Comparison of ENCODE assay signal across 37 cellular contexts in genomic region chr2:42723465-42723864, GRCh38. TPM values are rescaled to one million over a fixed set of nuclear protein-coding genes. Genes with fewer than 3 reads are reported as not detected.
"Had no signal": no experiment of that assay in that cellular context is flagged by ENCODE, and none has a peak within 500 bp of the region (broad histone marks: within the 10 kb centered on the region; RNA-seq: fewer than 3 reads in every experiment).

No MANE protein-coding gene starts in this region.

- H3K27me3 ChIP-seq: brain microvascular endothelial cell, MG63 had no signal

- H3K4me3 ChIP-seq: MG63, PC-9 had no signal

- H3K36me3 ChIP-seq: brain microvascular endothelial cell, MG63 had no signal

- H3K27ac Mint-ChIP-seq: activated B cell treated with CpG ODN at 0.5 μM for 24 hours; activated CD4-positive, alpha-beta memory T cell treated with anti-CD3 and anti-CD28 coated beads for 36 hours; activated naive CD4-positive, alpha-beta T cell treated with anti-CD3 and anti-CD28 coated beads, Interleukin-2, amount 50 U/mL, for 72 hours; activated naive CD8-positive, alpha-beta T cell treated with anti-CD3 and anti-CD28 coated beads, Interleukin-2, amount 50 U/mL, for 24 hours; activated T-helper 1 cell treated with anti-CD3 and anti-CD28 coated beads, Interleukin-12 subunit alpha, Interleukin-12 subunit beta, Interleukin-2, Interleukin-4 antibody, amounts not matched to agents 30 ng/mL and 10 ng/mL and 1 ng/mL, durations not matched to agents 14 hours and 24 hours and 36 hours had no signal

- H2AFZ ChIP-seq: PC-9 had no signal

- FAIRE-seq: RCC 7860 had no signal

- H3K9me3 Mint-ChIP-seq: activated B cell treated with CpG ODN at 0.5 μM for 24 hours; activated CD4-positive, alpha-beta memory T cell treated with anti-CD3 and anti-CD28 coated beads for 36 hours; activated naive CD4-positive, alpha-beta T cell treated with anti-CD3 and anti-CD28 coated beads for 36 hours; activated naive CD4-positive, alpha-beta T cell treated with anti-CD3 and anti-CD28 coated beads, Interleukin-2, amount 50 U/mL, for 72 hours; activated naive CD8-positive, alpha-beta T cell treated with anti-CD3 and anti-CD28 coated beads, Interleukin-2, amount 50 U/mL, for 24 hours; activated T-helper 1 cell treated with anti-CD3 and anti-CD28 coated beads, Interleukin-12 subunit alpha, Interleukin-12 subunit beta, Interleukin-2, Interleukin-4 antibody, amounts not matched to agents 30 ng/mL and 10 ng/mL and 1 ng/mL, durations not matched to agents 14 hours and 24 hours and 36 hours had no signal

- H3K4me2 ChIP-seq: PC-9 had no signal

- H3K4me3 Mint-ChIP-seq: activated B cell treated with CpG ODN at 0.5 μM for 24 hours; activated CD4-positive, alpha-beta memory T cell treated with anti-CD3 and anti-CD28 coated beads for 36 hours; activated naive CD4-positive, alpha-beta T cell treated with anti-CD3 and anti-CD28 coated beads for 36 hours; activated naive CD8-positive, alpha-beta T cell treated with anti-CD3 and anti-CD28 coated beads, Interleukin-2, amount 50 U/mL, for 24 hours; activated T-cell treated with anti-CD3 and anti-CD28 coated beads, Interleukin-2, amount 50 U/mL, for 4 hours; activated T-helper 1 cell treated with anti-CD3 and anti-CD28 coated beads, Interleukin-12 subunit alpha, Interleukin-12 subunit beta, Interleukin-2, Interleukin-4 antibody, amounts not matched to agents 30 ng/mL and 10 ng/mL and 1 ng/mL, durations not matched to agents 14 hours and 24 hours and 36 hours had no signal

- DNase-seq: activated B cell treated with CpG ODN at 0.5 μM for 24 hours; activated CD4-positive, alpha-beta memory T cell treated with anti-CD3 and anti-CD28 coated beads for 36 hours; activated CD4-positive, alpha-beta T cell treated with anti-CD3 and anti-CD28 coated beads for 4 hours; activated CD4-positive, alpha-beta T cell treated with anti-CD3 and anti-CD28 coated beads, Interleukin-2, amount 50 U/mL, for 1 hour; activated CD4-positive, CD25-positive, alpha-beta regulatory T cell treated with anti-CD3 and anti-CD28 coated beads, Interleukin-2, amount 50 U/mL, for 72 hours; activated CD8-positive, alpha-beta memory T cell treated with anti-CD3 and anti-CD28 coated beads, Interleukin-2, amount 50 U/mL, for 4 hours; activated gamma-delta T cell treated with Interleukin-2 at 50 U/mL for 16 hours; activated naive CD4-positive, alpha-beta T cell treated with anti-CD3 and anti-CD28 coated beads for 36 hours; activated naive CD8-positive, alpha-beta T cell treated with anti-CD3 and anti-CD28 coated beads, Interleukin-2, amount 50 U/mL, for 24 hours; activated T-cell treated with anti-CD3 and anti-CD28 coated beads for 4 hours; activated T-cell treated with anti-CD3 and anti-CD28 coated beads, Interleukin-2, amount 50 U/mL, for 4 hours; anterior cingulate cortex; Kasumi-1; KG1; MG63; NCI-H1048; NCI-H1436 treated with DMSO at 0.1 percent for 48 hours; NCI-H187; NCI-H2029 treated with DMSO at 0.1 percent for 48 hours; NCI-H2107; NCI-H2171; NCI-H510A; NCI-H526; NCI-H748 treated with DMSO at 0.1 percent for 48 hours; NK-92 treated with Interleukin-12 subunit alpha and Interleukin-12 subunit beta, amount 100 ng/mL, for 24 hours; PC-9; Right ventricle myocardium superior; SW 1271; T-helper 1 cell; T-helper 2 cell; T-helper 9 cell had no signal

- H3K36me3 Mint-ChIP-seq: activated naive CD4-positive, alpha-beta T cell treated with anti-CD3 and anti-CD28 coated beads, Interleukin-2, amount 50 U/mL, for 72 hours had no signal

- H3K27me3 Mint-ChIP-seq: activated B cell treated with CpG ODN at 0.5 μM for 24 hours; activated CD4-positive, alpha-beta memory T cell treated with anti-CD3 and anti-CD28 coated beads for 36 hours; activated naive CD8-positive, alpha-beta T cell treated with anti-CD3 and anti-CD28 coated beads, Interleukin-2, amount 50 U/mL, for 24 hours had no signal

- H3K9me3 ChIP-seq: MG63 had no signal

- H3K27ac ChIP-seq: PC-9, VCaP had no signal

RNA-seq across cellular contexts. Expression of gene OXER1, which starts 40.5 kb away (rescaled TPM):
- total RNA-seq: activated CD4-positive, alpha-beta memory T cell treated with anti-CD3 and anti-CD28 coated beads for 36 hours; OCI-LY7; PC-9 had no signal
